ENCODE assay signal across 1 cellular context in genomic region chr9:130186839-130187522, GRCh38.
A peak's percentile ranks its signal among the peaks of the same experiment; 100 is the strongest.
TF ChIP-seq lines count a peak whose summit lies in the region.

No MANE protein-coding gene starts in this region.

TF ChIP-seq in HepG2, 621 proteins besides CTCF, POLR2A, EP300 and RAD21 (continued from another document):
- TF ChIP-seq ZBED4 (CRISPR knock-in tag; IDR thresholded peaks at IDR 0.05; ENCODE audit: borderline replicate concordance) (no peak), ZNF232 (CRISPR knock-in tag; IDR thresholded peaks at IDR 0.05; ENCODE audit: borderline replicate concordance) (no peak), ZMYM3 (CRISPR knock-in tag; IDR thresholded peaks at IDR 0.05) (0 out of 2 replicates have a peak, but pooled peaks have one; percentile 18), CBX5 (CRISPR knock-in tag; IDR thresholded peaks at IDR 0.05; ENCODE audit: borderline replicate concordance) (no peak), ELF3 (CRISPR knock-in tag; IDR thresholded peaks at IDR 0.05) (no peak), ZNF616 (CRISPR knock-in tag; IDR thresholded peaks at IDR 0.05; ENCODE audit: low read depth) (no peak), ZBTB7A (CRISPR knock-in tag; IDR thresholded peaks at IDR 0.05) (no peak), TRIM24 (CRISPR knock-in tag; IDR thresholded peaks at IDR 0.05) (no peak), ZGPAT (CRISPR knock-in tag; IDR thresholded peaks at IDR 0.05) (no peak), MAZ (IDR thresholded peaks at IDR 0.05; ENCODE audit: borderline replicate concordance, low read depth, low read length) (no peak), MAZ (CRISPR knock-in tag; IDR thresholded peaks at IDR 0.05; ENCODE audit: low read depth) (no peak), ZFP36L1 (CRISPR knock-in tag; IDR thresholded peaks at IDR 0.05) (no peak), GZF1 (CRISPR knock-in tag; IDR thresholded peaks at IDR 0.05) (no peak), NBN (conservative IDR thresholded peaks at IDR 0.05) (no peak), ATAD3A (CRISPR knock-in tag; IDR thresholded peaks at IDR 0.05) (no peak), ZNF446 (CRISPR knock-in tag; IDR thresholded peaks at IDR 0.05) (no peak), GRHL1 (CRISPR knock-in tag; conservative IDR thresholded peaks at IDR 0.05) (no peak), ZNF788 (CRISPR knock-in tag; IDR thresholded peaks at IDR 0.05; ENCODE audit: borderline replicate concordance) (peak; percentile 32; the same call in 1 of the 2 replicates), ZNF180 (CRISPR knock-in tag; IDR thresholded peaks at IDR 0.05; ENCODE audit: borderline replicate concordance, low read depth) (no peak), PCBP2 (optimal IDR thresholded peaks at IDR 0.05; ENCODE audit: low read depth, low read length, poor library complexity, severe bottlenecking) (no peak), NR2F2 (IDR thresholded peaks at IDR 0.05; ENCODE audit: borderline replicate concordance, low read depth) (no peak), KAT2B (IDR thresholded peaks at IDR 0.05; ENCODE audit: borderline replicate concordance, low read depth, low read length) (no peak), ZNF543 (CRISPR knock-in tag; IDR thresholded peaks at IDR 0.05) (no peak), ATF5 (CRISPR knock-in tag; IDR thresholded peaks at IDR 0.05; ENCODE audit: low read depth) (no peak), ZNF234 (CRISPR knock-in tag; conservative IDR thresholded peaks at IDR 0.05) (no peak), NFIC (IDR thresholded peaks at IDR 0.05; ENCODE audit: low read length) (no peak), TCF7L2 (IDR thresholded peaks at IDR 0.05; ENCODE audit: low read depth, low read length) (no peak), ZBTB3 (CRISPR knock-in tag; IDR thresholded peaks at IDR 0.05; ENCODE audit: borderline replicate concordance, low read depth) (no peak), ZSCAN29 (CRISPR knock-in tag; conservative IDR thresholded peaks at IDR 0.05) (no peak), ZSCAN30 (CRISPR knock-in tag; IDR thresholded peaks at IDR 0.05) (no peak), GLMP (CRISPR knock-in tag; IDR thresholded peaks at IDR 0.05; ENCODE audit: borderline replicate concordance) (no peak), ZNF781 (CRISPR knock-in tag; IDR thresholded peaks at IDR 0.05; ENCODE audit: borderline replicate concordance, not compliant biosample characterization) (peak; percentile 29)
- TF ChIP-seq, protein P1, sequence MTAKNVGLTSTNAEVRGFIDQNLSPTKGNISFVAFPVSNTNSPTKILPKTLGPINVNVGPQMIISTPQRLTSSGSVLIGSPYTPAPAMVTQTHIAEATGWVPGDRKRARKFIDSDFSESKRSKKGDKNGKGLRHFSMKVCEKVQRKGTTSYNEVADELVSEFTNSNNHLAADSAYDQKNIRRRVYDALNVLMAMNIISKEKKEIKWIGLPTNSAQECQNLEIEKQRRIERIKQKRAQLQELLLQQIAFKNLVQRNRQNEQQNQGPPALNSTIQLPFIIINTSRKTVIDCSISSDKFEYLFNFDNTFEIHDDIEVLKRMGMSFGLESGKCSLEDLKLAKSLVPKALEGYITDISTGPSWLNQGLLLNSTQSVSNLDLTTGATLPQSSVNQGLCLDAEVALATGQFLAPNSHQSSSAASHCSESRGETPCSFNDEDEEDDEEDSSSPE (CRISPR knock-in tag; IDR thresholded peaks at IDR 0.05): no peak
- TF ChIP-seq, protein P2, sequence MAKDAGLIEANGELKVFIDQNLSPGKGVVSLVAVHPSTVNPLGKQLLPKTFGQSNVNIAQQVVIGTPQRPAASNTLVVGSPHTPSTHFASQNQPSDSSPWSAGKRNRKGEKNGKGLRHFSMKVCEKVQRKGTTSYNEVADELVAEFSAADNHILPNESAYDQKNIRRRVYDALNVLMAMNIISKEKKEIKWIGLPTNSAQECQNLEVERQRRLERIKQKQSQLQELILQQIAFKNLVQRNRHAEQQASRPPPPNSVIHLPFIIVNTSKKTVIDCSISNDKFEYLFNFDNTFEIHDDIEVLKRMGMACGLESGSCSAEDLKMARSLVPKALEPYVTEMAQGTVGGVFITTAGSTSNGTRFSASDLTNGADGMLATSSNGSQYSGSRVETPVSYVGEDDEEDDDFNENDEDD (CRISPR knock-in tag; IDR thresholded peaks at IDR 0.05; ENCODE audit: borderline replicate concordance): no peak
- TF ChIP-seq, protein P3, sequence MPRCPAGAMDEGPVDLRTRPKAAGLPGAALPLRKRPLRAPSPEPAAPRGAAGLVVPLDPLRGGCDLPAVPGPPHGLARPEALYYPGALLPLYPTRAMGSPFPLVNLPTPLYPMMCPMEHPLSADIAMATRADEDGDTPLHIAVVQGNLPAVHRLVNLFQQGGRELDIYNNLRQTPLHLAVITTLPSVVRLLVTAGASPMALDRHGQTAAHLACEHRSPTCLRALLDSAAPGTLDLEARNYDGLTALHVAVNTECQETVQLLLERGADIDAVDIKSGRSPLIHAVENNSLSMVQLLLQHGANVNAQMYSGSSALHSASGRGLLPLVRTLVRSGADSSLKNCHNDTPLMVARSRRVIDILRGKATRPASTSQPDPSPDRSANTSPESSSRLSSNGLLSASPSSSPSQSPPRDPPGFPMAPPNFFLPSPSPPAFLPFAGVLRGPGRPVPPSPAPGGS (CRISPR knock-in tag; IDR thresholded peaks at IDR 0.05): no peak
- TF ChIP-seq, protein P4, sequence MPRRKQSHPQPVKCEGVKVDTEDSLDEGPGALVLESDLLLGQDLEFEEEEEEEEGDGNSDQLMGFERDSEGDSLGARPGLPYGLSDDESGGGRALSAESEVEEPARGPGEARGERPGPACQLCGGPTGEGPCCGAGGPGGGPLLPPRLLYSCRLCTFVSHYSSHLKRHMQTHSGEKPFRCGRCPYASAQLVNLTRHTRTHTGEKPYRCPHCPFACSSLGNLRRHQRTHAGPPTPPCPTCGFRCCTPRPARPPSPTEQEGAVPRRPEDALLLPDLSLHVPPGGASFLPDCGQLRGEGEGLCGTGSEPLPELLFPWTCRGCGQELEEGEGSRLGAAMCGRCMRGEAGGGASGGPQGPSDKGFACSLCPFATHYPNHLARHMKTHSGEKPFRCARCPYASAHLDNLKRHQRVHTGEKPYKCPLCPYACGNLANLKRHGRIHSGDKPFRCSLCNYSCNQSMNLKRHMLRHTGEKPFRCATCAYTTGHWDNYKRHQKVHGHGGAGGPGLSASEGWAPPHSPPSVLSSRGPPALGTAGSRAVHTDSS (CRISPR knock-in tag; conservative IDR thresholded peaks at IDR 0.05): no peak
